9 cellular contexts compared by ENCODE assay signal in the genomic region with DNA sequence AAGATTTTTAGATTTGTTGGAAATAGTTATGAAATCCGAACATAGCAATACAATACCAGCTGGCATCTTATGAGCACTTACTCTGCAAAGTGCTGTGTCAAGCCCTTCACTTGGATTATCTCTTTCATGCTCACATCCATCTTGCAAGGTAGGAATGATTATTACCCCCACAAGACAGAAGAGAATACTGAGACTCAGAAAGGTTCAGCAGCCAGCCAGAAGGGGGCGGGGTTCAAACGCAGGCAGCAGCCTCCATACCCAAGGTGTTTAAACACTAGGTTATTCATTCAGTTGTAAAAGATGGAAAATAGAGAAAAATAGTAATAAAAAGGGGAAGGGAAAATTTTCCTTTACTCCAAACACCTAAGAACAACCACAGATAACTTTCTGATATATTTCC.
DNase-seq lines count a peak whose midpoint lies in the region; ATAC-seq, FAIRE-seq and TF ChIP-seq lines count a peak whose summit lies in the region.
"Had no signal": no experiment of that assay in that cellular context is flagged by ENCODE, and none has a peak within 500 bp of the region (broad histone marks: within the 10 kb centered on the region; RNA-seq: fewer than 3 reads in every experiment).

No MANE protein-coding gene starts in this region.

- ATAC-seq in activated CD8-positive, alpha-beta T cell treated with anti-CD3 and anti-CD28 coated beads for 36 hours: no peak
- ATAC-seq in activated CD8-positive, alpha-beta T cell treated with anti-CD3 and anti-CD28 coated beads, Interleukin-2, amount 10 ng/mL, durations not matched to agents 7 days and 5 days: no peak
- peak; percentile 52 for ATAC-seq in HG03432 (IDR thresholded peaks at IDR 0.05; ENCODE audit: unreplicated experiment)
- peak; percentile 78 for ATAC-seq in GM12878
- ATAC-seq in HG03039 (IDR thresholded peaks at IDR 0.05; ENCODE audit: unreplicated experiment): no peak
- no peak for ATAC-seq in gastrocnemius medialis

- no peaks in the 10 kb centered on the region for H4K20me1 ChIP-seq in GM12878 (ENCODE audit: control insufficient read depth, insufficient read depth)

- TF ChIP-seq POLR2A in GM12878 (IDR thresholded peaks at IDR 0.05; ENCODE audit: low read depth, low read length) (no peak), gastrocnemius medialis (IDR thresholded peaks at IDR 0.05) (no peak)

- H3K4me3 ChIP-seq in GM12878 (no peak overlapping the region), retinal pigment epithelial cell (ENCODE audit: low read length) (no peak overlapping the region), gastrocnemius medialis (no peak overlapping the region)

- no peak overlapping the region for H3K27ac Mint-ChIP-seq in activated CD8-positive, alpha-beta T cell treated with anti-CD3 and anti-CD28 coated beads for 36 hours
- H3K27ac Mint-ChIP-seq in activated CD8-positive, alpha-beta T cell treated with anti-CD3 and anti-CD28 coated beads, Interleukin-2, amount 10 ng/mL, durations not matched to agents 7 days and 5 days: no peak overlapping the region
- H3K27ac Mint-ChIP-seq: CD4-positive, CD25-positive, alpha-beta regulatory T cell had no signal

- in situ Hi-C loops in GM12878 (cut with MboI): no loop called here
- in situ Hi-C loops in gastrocnemius medialis (cut with MboI; ENCODE audit: low sequenced_read_pairs in 4 of 4): no loop called here

- H3K27me3 Mint-ChIP-seq in activated CD8-positive, alpha-beta T cell treated with anti-CD3 and anti-CD28 coated beads for 36 hours: peaks cover 6% of the 10 kb centered on the region
- no peaks in the 10 kb centered on the region for H3K27me3 Mint-ChIP-seq in activated CD8-positive, alpha-beta T cell treated with anti-CD3 and anti-CD28 coated beads, Interleukin-2, amount 10 ng/mL, durations not matched to agents 7 days and 5 days (ENCODE audit: low read depth)

- H3K36me3 Mint-ChIP-seq in activated CD8-positive, alpha-beta T cell treated with anti-CD3 and anti-CD28 coated beads for 36 hours (ENCODE audit: low read depth): no peaks in the 10 kb centered on the region
- no peaks in the 10 kb centered on the region for H3K36me3 Mint-ChIP-seq in activated CD8-positive, alpha-beta T cell treated with anti-CD3 and anti-CD28 coated beads, Interleukin-2, amount 10 ng/mL, durations not matched to agents 7 days and 5 days (ENCODE audit: low read depth)
- H3K36me3 Mint-ChIP-seq: CD4-positive, CD25-positive, alpha-beta regulatory T cell had no signal

- no peak for TF ChIP-seq EP300 in GM12878 (IDR thresholded peaks at IDR 0.05; ENCODE audit: borderline replicate concordance in 1 of 2, control insufficient read depth in 1 of 2, low read depth in 2 of 2, low read length in 2 of 2)

- peak; percentile 28 for TF ChIP-seq CTCF in activated CD8-positive, alpha-beta T cell treated with anti-CD3 and anti-CD28 coated beads for 36 hours (IDR thresholded peaks at IDR 0.05)
- peak; percentile 28 to 42 (median 34); a peak in 4 of 6 replicates for TF ChIP-seq CTCF in GM12878 (IDR thresholded peaks at IDR 0.05 in 2 of 3, conservative IDR thresholded peaks at IDR 0.05 in 1 of 3; ENCODE audit: control insufficient read depth in 2 of 3, extremely low read depth in 1 of 3, insufficient read depth in 1 of 3, low read depth in 3 of 3, low read length in 3 of 3)
- peak; percentile 21 for TF ChIP-seq CTCF in retinal pigment epithelial cell (conservative IDR thresholded peaks at IDR 0.05; ENCODE audit: low read depth, low read length)
- TF ChIP-seq CTCF in gastrocnemius medialis (IDR thresholded peaks at IDR 0.05 in 4 of 5, conservative IDR thresholded peaks at IDR 0.05 in 1 of 5): no peak

- no peak overlapping the region for H2AFZ ChIP-seq in GM12878 (ENCODE audit: control insufficient read depth, low read depth, low read length)

- CTCF ChIA-PET in activated CD8-positive, alpha-beta T cell treated with anti-CD3 and anti-CD28 coated beads for 36 hours (lab: Charles Lee): no interaction called here
- CTCF ChIA-PET in activated CD8-positive, alpha-beta T cell treated with anti-CD3 and anti-CD28 coated beads, Interleukin-2, amount 10 ng/mL, durations not matched to agents 7 days and 5 days (lab: Charles Lee): interaction anchor here (1.7 kb wide), 1 partner anchor 281 kb away, joined by 4 read pairs; no protein-coding TSS in a partner anchor
- CTCF ChIA-PET in GM12878 (lab: Yijun Ruan, JAX): interaction anchor here (0.6 to 8.9 kb wide), 4 partner anchors 90 to 292 kb away, joined by 3 to 72 read pairs (median 10); no protein-coding TSS in a partner anchor

- H3K27ac ChIP-seq in GM12878 (ENCODE audit: control insufficient read depth, insufficient read depth): no peak overlapping the region
- peak overlapping the region in 1 of 4 donors; percentile 83 for H3K27ac ChIP-seq in gastrocnemius medialis

- no peaks in the 10 kb centered on the region for H3K9me3 Mint-ChIP-seq in activated CD8-positive, alpha-beta T cell treated with anti-CD3 and anti-CD28 coated beads for 36 hours
- H3K9me3 Mint-ChIP-seq in activated CD8-positive, alpha-beta T cell treated with anti-CD3 and anti-CD28 coated beads, Interleukin-2, amount 10 ng/mL, durations not matched to agents 7 days and 5 days (ENCODE audit: insufficient read depth): no peaks in the 10 kb centered on the region

- H3K4me2 ChIP-seq in GM12878 (ENCODE audit: control insufficient read depth, insufficient read depth): no peak overlapping the region

- TF ChIP-seq RAD21 in GM12878 (IDR thresholded peaks at IDR 0.05; ENCODE audit: insufficient read depth, low read depth, low read length): peak; percentile 22; the same call in 1 of the 2 replicates

- intact Hi-C loops in activated CD8-positive, alpha-beta T cell treated with anti-CD3 and anti-CD28 coated beads for 36 hours (cut with micrococcal nuclease): no loop called here
- intact Hi-C loops in GM12878 (cut with micrococcal nuclease; ENCODE audit: unreplicated experiment): loop anchor here (2.0 kb wide), 1 partner anchor 92 kb away; no protein-coding TSS in a partner anchor
- intact Hi-C loops in gastrocnemius medialis (cut with DNase I; ENCODE audit: low total_unique reads): no loop called here

- no peaks in the 10 kb centered on the region for H3K27me3 ChIP-seq in GM12878 (replicated peaks in 1 of 2; ENCODE audit: control insufficient read depth in 2 of 2, insufficient read depth in 2 of 2, low read length in 1 of 2)
- H3K27me3 ChIP-seq in gastrocnemius medialis: no peaks in the 10 kb centered on the region

- no peak overlapping the region for H3K9ac ChIP-seq in GM12878 (ENCODE audit: control insufficient read depth, insufficient read depth, low read length)

- RAD21 ChIA-PET in GM12878 (lab: Charles Lee; ENCODE audit: unreplicated experiment): interaction anchor here (1.4 kb wide), 1 partner anchor 92 kb away, joined by 8 read pairs; no protein-coding TSS in a partner anchor

- no peak for FAIRE-seq in GM12878 (lab: Jason Lieb, UNC)

- no peaks in the 10 kb centered on the region for H3K79me2 ChIP-seq in GM12878 (ENCODE audit: control insufficient read depth, insufficient read depth, low read length)

- no peaks in the 10 kb centered on the region for H3K36me3 ChIP-seq in GM12878 (ENCODE audit: control insufficient read depth in 2 of 2, insufficient read depth in 2 of 2, low read length in 1 of 2)
- no peaks in the 10 kb centered on the region for H3K36me3 ChIP-seq in gastrocnemius medialis

- H3K4me1 ChIP-seq in GM12878 (ENCODE audit: control insufficient read depth, insufficient read depth, low read length) (no peaks in the 10 kb centered on the region), gastrocnemius medialis (peaks cover 38 to 39% of the 10 kb centered on the region in 2 donors)

- POLR2A ChIA-PET in activated CD8-positive, alpha-beta T cell treated with anti-CD3 and anti-CD28 coated beads for 36 hours (lab: Charles Lee): no interaction called here
- POLR2A ChIA-PET in activated CD8-positive, alpha-beta T cell treated with anti-CD3 and anti-CD28 coated beads, Interleukin-2, amount 10 ng/mL, durations not matched to agents 7 days and 5 days (lab: Charles Lee): no interaction called here
- POLR2A ChIA-PET in GM12878 (lab: Charles Lee): no interaction called here

- H3K4me3 Mint-ChIP-seq in activated CD8-positive, alpha-beta T cell treated with anti-CD3 and anti-CD28 coated beads for 36 hours: no peak overlapping the region
- no peak overlapping the region for H3K4me3 Mint-ChIP-seq in activated CD8-positive, alpha-beta T cell treated with anti-CD3 and anti-CD28 coated beads, Interleukin-2, amount 10 ng/mL, durations not matched to agents 7 days and 5 days
- H3K4me3 Mint-ChIP-seq: CD4-positive, CD25-positive, alpha-beta regulatory T cell had no signal

- peak; percentile 38 for DNase-seq in activated CD8-positive, alpha-beta T cell treated with anti-CD3 and anti-CD28 coated beads for 36 hours
- no peak for DNase-seq in activated CD8-positive, alpha-beta T cell treated with anti-CD3 and anti-CD28 coated beads, Interleukin-2, amount 10 ng/mL, durations not matched to agents 7 days and 5 days
- no peak for DNase-seq in GM12878 (ENCODE audit: low read depth, low spot score)
- DNase-seq in retinal pigment epithelial cell (ENCODE audit: low read depth): no peak
- DNase-seq in gastrocnemius medialis: no peak
- DNase-seq in stimulated activated naive CD4-positive, alpha-beta T cell (lab: John Stamatoyannopoulos, UW): no peak
- DNase-seq: CD4-positive, CD25-positive, alpha-beta regulatory T cell had no signal

- WGBS in GM12878 (ENCODE audit: insufficient coverage, insufficient replicate concordance, low lambda C conversion rate, missing lambda C conversion rate): 0% methylated on average over 3 of the region's 3 CpGs

- no peaks in the 10 kb centered on the region for H3K4me1 Mint-ChIP-seq in activated CD8-positive, alpha-beta T cell treated with anti-CD3 and anti-CD28 coated beads for 36 hours (ENCODE audit: low read depth)
- peaks cover 5% of the 10 kb centered on the region for H3K4me1 Mint-ChIP-seq in activated CD8-positive, alpha-beta T cell treated with anti-CD3 and anti-CD28 coated beads, Interleukin-2, amount 10 ng/mL, durations not matched to agents 7 days and 5 days (ENCODE audit: low read depth)
- H3K4me1 Mint-ChIP-seq: CD4-positive, CD25-positive, alpha-beta regulatory T cell had no signal

- H3K9me3 ChIP-seq in GM12878 (replicated peaks; ENCODE audit: control insufficient read depth, insufficient read depth, low read length) (no peaks in the 10 kb centered on the region), gastrocnemius medialis (no peaks in the 10 kb centered on the region)

- SMC1A ChIA-PET in GM12878 (lab: Charles Lee; ENCODE audit: uncharacterized antibody, unreplicated experiment): interaction anchor here (5.9 kb wide), 1 partner anchor 92 kb away, joined by 29 read pairs; no protein-coding TSS in a partner anchor

- BruUV-seq in GM12878 (replicated peaks; lab: Mats Ljungman, UMichigan): no TSS peak

TF ChIP-seq in GM12878, 131 proteins besides CTCF, POLR2A, EP300 and RAD21 (continues in another document):
- peak; percentile 52; the same call in 1 of the 2 replicates for TF ChIP-seq SMC3 (IDR thresholded peaks at IDR 0.05; ENCODE audit: borderline replicate concordance, low read length)
- TF ChIP-seq FOS (IDR thresholded peaks at IDR 0.05; ENCODE audit: borderline replicate concordance, extremely low read depth, insufficient read length): no peak

Comparison
In these comparisons a context has a peak if more than half of its experiments do, and no peak if none do; other contexts are left out.
1. ATAC-seq: peak in HG03432 (single experiment) and GM12878 (single experiment); none in activated CD8-positive, alpha-beta T cell treated with anti-CD3 and anti-CD28 coated beads for 36 hours (single experiment), activated CD8-positive, alpha-beta T cell treated with anti-CD3 and anti-CD28 coated beads, Interleukin-2, amount 10 ng/mL, durations not matched to agents 7 days and 5 days (single experiment), HG03039 (single experiment) and gastrocnemius medialis (0 of 2).
2. CTCF ChIP-seq: peak in activated CD8-positive, alpha-beta T cell treated with anti-CD3 and anti-CD28 coated beads for 36 hours (single experiment), GM12878 (3 of 3) and retinal pigment epithelial cell (single experiment); none in gastrocnemius medialis (0 of 5).